In genomic region chr10:69732147-69732825, GRCh38 we compare ENCODE assay signal across 23 cellular contexts.
A peak's percentile ranks its signal among the peaks of the same experiment; 100 is the strongest.
DNase-seq lines count a peak whose midpoint lies in the region; ATAC-seq and TF ChIP-seq lines count a peak whose summit lies in the region.
"Had no signal": no experiment of that assay in that cellular context is flagged by ENCODE, and none has a peak within 500 bp of the region (broad histone marks: within the 10 kb centered on the region; RNA-seq: fewer than 3 reads in every experiment).

No MANE protein-coding gene starts in this region.

- H2AFZ ChIP-seq in mesenchymal stem cell (ENCODE audit: low read depth, low read length), result no peak overlapping the region

- H3K36me3 Mint-ChIP-seq in chondrocyte (ENCODE audit: low read depth) (no peaks in the 10 kb centered on the region), type B pancreatic cell (no peaks in the 10 kb centered on the region)
- H3K36me3 Mint-ChIP-seq: activated CD4-positive, alpha-beta memory T cell treated with anti-CD3 and anti-CD28 coated beads for 36 hours; activated naive CD8-positive, alpha-beta T cell; CD4-positive, alpha-beta memory T cell had no signal

- H3K27ac Mint-ChIP-seq in chondrocyte (ENCODE audit: unreplicated experiment) (peak overlapping the region; percentile 98), type B pancreatic cell (no peak overlapping the region)
- H3K27ac Mint-ChIP-seq: activated CD4-positive, alpha-beta memory T cell treated with anti-CD3 and anti-CD28 coated beads for 36 hours; activated naive CD8-positive, alpha-beta T cell; CD4-positive, alpha-beta memory T cell; progenitor cell of endocrine pancreas had no signal

- H4K8ac ChIP-seq in mesenchymal stem cell (ENCODE audit: low read length), result peak overlapping the region; percentile 9

- H3K79me1 ChIP-seq in mesenchymal stem cell (replicated peaks; ENCODE audit: low read length, poor library complexity, severe bottlenecking), result no peaks in the 10 kb centered on the region

- H3K4me3 ChIP-seq in mesenchymal stem cell (ENCODE audit: insufficient read depth in 1 of 2, low read depth in 1 of 2, low read length in 2 of 2), result no peak overlapping the region
- H3K4me3 ChIP-seq in thoracic aorta, result no peak overlapping the region
- H3K4me3 ChIP-seq: dorsolateral prefrontal cortex had no signal

- TF ChIP-seq CTCF in chondrocyte (IDR thresholded peaks at IDR 0.05), result peak; percentile 14
- no peak for TF ChIP-seq CTCF in thoracic aorta (IDR thresholded peaks at IDR 0.05)
- no peak for TF ChIP-seq CTCF in type B pancreatic cell (conservative IDR thresholded peaks at IDR 0.05)

- H3K27ac ChIP-seq in mesenchymal stem cell (ENCODE audit: low read length, poor library complexity, severe bottlenecking) (no peak overlapping the region), thoracic aorta (peak overlapping the region; percentile 91 to 97)

- H3K27me3 Mint-ChIP-seq in chondrocyte (ENCODE audit: low read depth) (no peaks in the 10 kb centered on the region), type B pancreatic cell (no peaks in the 10 kb centered on the region)
- H3K27me3 Mint-ChIP-seq: activated naive CD8-positive, alpha-beta T cell had no signal

- H4K91ac ChIP-seq in mesenchymal stem cell (ENCODE audit: low read length), result peak overlapping the region; percentile 90

- peak overlapping the region; percentile 68 for H2AK5ac ChIP-seq in mesenchymal stem cell (ENCODE audit: low read length, severe bottlenecking)

- no peak for ATAC-seq in thoracic aorta (ENCODE audit: insufficient number of reproducible peaks, low FRiP score, low read depth)

- H3K36me3 ChIP-seq in mesenchymal stem cell (ENCODE audit: control insufficient read depth in 1 of 2, insufficient read depth in 2 of 2, low read depth in 1 of 2, low read length in 2 of 2) (no peaks in the 10 kb centered on the region), thoracic aorta (no peaks in the 10 kb centered on the region)

- no peak overlapping the region for H3K23ac ChIP-seq in mesenchymal stem cell (ENCODE audit: low read length in 2 of 2)

- no peak overlapping the region for H3K4ac ChIP-seq in mesenchymal stem cell (ENCODE audit: low read depth in 1 of 2, low read length in 2 of 2)

- H3K4me3 Mint-ChIP-seq in chondrocyte (ENCODE audit: unreplicated experiment) (no peak overlapping the region), type B pancreatic cell (no peak overlapping the region)
- H3K4me3 Mint-ChIP-seq: activated CD4-positive, alpha-beta memory T cell treated with anti-CD3 and anti-CD28 coated beads for 36 hours; activated naive CD8-positive, alpha-beta T cell; CD4-positive, alpha-beta memory T cell had no signal

- peaks cover 0 to 9% of the 10 kb centered on the region in 2 experiments for H3K27me3 ChIP-seq in mesenchymal stem cell (ENCODE audit: control insufficient read depth in 1 of 2, insufficient read depth in 1 of 2, low read length in 2 of 2)
- no peaks in the 10 kb centered on the region for H3K27me3 ChIP-seq in thoracic aorta (replicated peaks; ENCODE audit: insufficient read depth)

- H3K4me2 ChIP-seq in mesenchymal stem cell (ENCODE audit: low read length, poor library complexity, severe bottlenecking), result no peak overlapping the region

- H2BK5ac ChIP-seq in mesenchymal stem cell (ENCODE audit: low read depth, low read length, poor library complexity, severe bottlenecking), result no peak overlapping the region

- H3K4me1 ChIP-seq in mesenchymal stem cell (ENCODE audit: control insufficient read depth, insufficient read depth, low read depth, low read length), result peaks cover 64% of the 10 kb centered on the region
- H3K4me1 ChIP-seq in thoracic aorta (ENCODE audit: control insufficient read depth in 1 of 2, low read depth in 2 of 2), result peaks cover 57 to 95% of the 10 kb centered on the region in 2 donors

- H3K18ac ChIP-seq in mesenchymal stem cell (ENCODE audit: low read depth in 1 of 2, low read length in 2 of 2), result peak overlapping the region; percentile 50 to 85

- H3K4me1 Mint-ChIP-seq in chondrocyte (ENCODE audit: low read depth) (peaks cover 87% of the 10 kb centered on the region), type B pancreatic cell (ENCODE audit: unreplicated experiment) (peaks cover 17% of the 10 kb centered on the region)

- H3K9me3 Mint-ChIP-seq in chondrocyte (ENCODE audit: low read depth) (no peaks in the 10 kb centered on the region), type B pancreatic cell (no peaks in the 10 kb centered on the region)
- H3K9me3 Mint-ChIP-seq: activated CD4-positive, alpha-beta memory T cell treated with anti-CD3 and anti-CD28 coated beads for 36 hours; CD4-positive, alpha-beta memory T cell had no signal

- peak overlapping the region; percentile 20 to 92 for H2BK12ac ChIP-seq in mesenchymal stem cell (ENCODE audit: low read length in 2 of 2)

- H2BK15ac ChIP-seq in mesenchymal stem cell (ENCODE audit: low read depth, poor library complexity, severe bottlenecking), result peak overlapping the region; percentile 33

- H3K9ac ChIP-seq in mesenchymal stem cell (ENCODE audit: low read length), result no peak overlapping the region

- H3K9me3 ChIP-seq in mesenchymal stem cell (ENCODE audit: control insufficient read depth, low read length), result no peaks in the 10 kb centered on the region
- no peaks in the 10 kb centered on the region for H3K9me3 ChIP-seq in thoracic aorta

- WGBS in mesenchymal stem cell, result 90% methylated on average over 16 of the region's 16 CpGs

- peak; percentile 20 for DNase-seq in NCI-H510A treated with DMSO at 0.1 percent for 48 hours (lab: John Stamatoyannopoulos, UW)
- DNase-seq in NCI-H510A (lab: John Stamatoyannopoulos, UW), result no peak
- DNase-seq in chondrocyte (ENCODE audit: low spot score), result peak; percentile 69
- no peak for DNase-seq in mesenchymal stem cell
- no peak for DNase-seq in thoracic aorta (ENCODE audit: low spot score)
- DNase-seq in NCI-H1092 (lab: John Stamatoyannopoulos, UW), result no peak
- no peak for DNase-seq in type B pancreatic cell (ENCODE audit: extremely low spot score, unreplicated experiment)
- DNase-seq in GM19240 (ENCODE audit: insufficient read length, low spot score), result no peak
- DNase-seq: 8988T; activated CD4-positive, alpha-beta memory T cell treated with anti-CD3 and anti-CD28 coated beads for 36 hours; activated CD4-positive, CD25-positive, alpha-beta regulatory T cell treated with anti-CD3 and anti-CD28 coated beads, Interleukin-2, amount 50 U/mL, for 72 hours; CD4-positive, alpha-beta memory T cell; central memory CD4-positive, alpha-beta T cell; EL; hypothalamus; NCI-H1105 treated with DMSO at 0.1 percent for 48 hours; NCI-H1930; NCI-H2227 treated with DMSO at 0.1 percent for 48 hours; NCI-H748 treated with DMSO at 0.1 percent for 48 hours; stimulated activated naive CD4-positive, alpha-beta T cell treated with Interleukin-2 at 50 U/mL for 16 hours had no signal

- peak overlapping the region; percentile 8 for H2BK120ac ChIP-seq in mesenchymal stem cell (ENCODE audit: low read depth, low read length)

- peak overlapping the region in 1 of 2 experiments; percentile 68 for H3K14ac ChIP-seq in mesenchymal stem cell (ENCODE audit: low read length in 2 of 2)

Comparison
In these comparisons a context has a peak if more than half of its experiments do, and no peak if none do; other contexts are left out.
1. DNase-seq: peak in NCI-H510A treated with DMSO at 0.1 percent for 48 hours (single experiment) and chondrocyte (single experiment); none in NCI-H510A (single experiment), mesenchymal stem cell (single experiment), thoracic aorta (single experiment), NCI-H1092 (single experiment), type B pancreatic cell (single experiment) and GM19240 (single experiment).